16 cellular contexts compared by ENCODE assay signal in the genomic region with DNA sequence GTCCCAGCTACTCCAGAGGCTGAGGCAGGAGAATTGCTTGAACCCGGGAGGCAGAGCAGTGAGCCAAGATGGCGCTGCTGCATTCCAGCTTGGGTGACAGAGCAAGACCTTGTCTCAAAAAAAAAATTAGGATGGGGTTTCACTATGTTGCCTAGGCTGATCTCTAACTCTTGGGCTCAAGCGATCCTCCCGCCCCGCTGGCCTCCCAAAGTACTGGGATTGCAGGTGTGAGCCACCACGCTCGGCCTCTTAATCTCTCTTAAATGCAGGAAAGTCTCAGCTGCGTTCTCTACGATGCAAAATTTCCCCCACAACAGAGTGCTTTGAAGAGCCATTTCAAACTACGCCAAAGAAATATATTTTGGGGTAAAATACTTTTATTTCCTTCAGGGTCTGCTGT.
"Had no signal": no experiment of that assay in that cellular context is flagged by ENCODE, and none has a peak within 500 bp of the region (broad histone marks: within the 10 kb centered on the region; RNA-seq: fewer than 3 reads in every experiment).

No MANE protein-coding gene starts in this region.

- H3K27me3 ChIP-seq: heart left ventricle, right atrium auricular region, stomach, transverse colon had no signal

- DNase-seq: effector CD4-positive, alpha-beta T cell; heart left ventricle; hypothalamus; kidney glomerular epithelial cell; mammary epithelial cell; naive thymus-derived CD4-positive, alpha-beta T cell; posterior cingulate gyrus; stimulated activated CD4-positive, alpha-beta T cell treated with anti-CD3 and anti-CD28 coated beads, Interleukin-12 subunit alpha, Interleukin-12 subunit beta, amount 100 ng/mL, for 4 hours; stimulated activated naive CD4-positive, alpha-beta T cell; stomach; substantia nigra; transverse colon had no signal

- H3K27ac ChIP-seq: coronary artery, thoracic aorta had no signal

- H3K4me1 Mint-ChIP-seq: naive thymus-derived CD4-positive, alpha-beta T cell had no signal

- H3K36me3 Mint-ChIP-seq: naive thymus-derived CD4-positive, alpha-beta T cell had no signal

- H3K4me3 Mint-ChIP-seq: naive thymus-derived CD4-positive, alpha-beta T cell had no signal

- ATAC-seq: esophagus mucosa; heart left ventricle; naive thymus-derived CD4-positive, alpha-beta T cell had no signal

- H3K4me3 ChIP-seq: coronary artery, heart left ventricle, right atrium auricular region, stomach, thoracic aorta, transverse colon had no signal

- H3K9me3 Mint-ChIP-seq: naive thymus-derived CD4-positive, alpha-beta T cell had no signal

- H3K9me3 ChIP-seq: heart left ventricle, right atrium auricular region, stomach, thoracic aorta, transverse colon had no signal

- H3K36me3 ChIP-seq: heart left ventricle, right atrium auricular region, stomach, thoracic aorta, transverse colon had no signal
